In the genomic region with DNA sequence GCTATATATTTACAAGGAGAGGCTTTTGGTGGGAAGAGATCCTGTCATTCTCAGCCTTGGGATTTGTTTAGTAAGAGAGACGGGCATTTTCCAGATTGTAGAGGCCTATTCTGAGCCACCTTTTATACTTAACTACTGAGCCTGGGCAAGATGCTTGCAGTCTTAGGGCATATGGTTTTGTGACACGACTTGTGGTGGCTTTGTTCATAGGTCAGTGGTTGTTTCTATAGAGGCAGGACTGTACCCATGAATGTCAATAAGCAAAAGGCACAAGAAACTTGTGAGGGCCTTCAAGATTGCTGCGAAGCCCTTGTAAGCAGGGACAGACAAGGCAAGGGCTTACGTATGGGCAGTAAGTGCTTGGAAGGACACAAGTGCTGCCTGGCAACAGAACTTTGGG, we compare ENCODE assay signal across 31 cellular contexts. TPM values are rescaled to one million over a fixed set of nuclear protein-coding genes. Genes with fewer than 3 reads are reported as not detected.
"Had no signal": no experiment of that assay in that cellular context is flagged by ENCODE, and none has a peak within 500 bp of the region (broad histone marks: within the 10 kb centered on the region; RNA-seq: fewer than 3 reads in every experiment).

No MANE protein-coding gene starts in this region.

- H3K27ac Mint-ChIP-seq: activated naive CD4-positive, alpha-beta T cell treated with anti-CD3 and anti-CD28 coated beads, Interleukin-2, amount 50 U/mL, for 24 hours; activated naive CD8-positive, alpha-beta T cell treated with anti-CD3 and anti-CD28 coated beads, Interleukin-2, amount 50 U/mL, for 24 hours; activated T-helper 2 cell treated with anti-CD3 and anti-CD28 coated beads, Interferon-gamma antibody, Interleukin-2, Interleukin-4, amounts not matched to agents 10 μg/mL and 5 μg/mL and 100 μg/mL, durations not matched to agents 14 hours and 24 hours and 36 hours had no signal

- H3K9me3 ChIP-seq: esophagus squamous epithelium, mucosa of descending colon, pancreas, psoas muscle, sigmoid colon, suprapubic skin, tibial artery had no signal

- H3K27me3 Mint-ChIP-seq: activated naive CD8-positive, alpha-beta T cell treated with anti-CD3 and anti-CD28 coated beads, Interleukin-2, amount 50 U/mL, for 24 hours had no signal

- H3K36me3 ChIP-seq: esophagus squamous epithelium, pancreas, sigmoid colon, suprapubic skin, tibial artery had no signal

- H3K4me3 Mint-ChIP-seq: activated naive CD4-positive, alpha-beta T cell treated with anti-CD3 and anti-CD28 coated beads, Interleukin-2, amount 50 U/mL, for 24 hours; activated naive CD8-positive, alpha-beta T cell treated with anti-CD3 and anti-CD28 coated beads, Interleukin-2, amount 50 U/mL, for 24 hours; activated T-cell treated with anti-CD3 and anti-CD28 coated beads, Interleukin-2, amount 50 U/mL, for 4 hours had no signal

- H3K27ac ChIP-seq: epithelial cell of prostate, esophagus squamous epithelium, pancreas, psoas muscle, sigmoid colon, suprapubic skin, tibial artery, VCaP had no signal

- H3K36me3 Mint-ChIP-seq: activated naive CD4-positive, alpha-beta T cell treated with anti-CD3 and anti-CD28 coated beads, Interleukin-2, amount 50 U/mL, for 24 hours had no signal

- H3K4me3 ChIP-seq: esophagus squamous epithelium, mucosa of descending colon, pancreas, psoas muscle, sigmoid colon, suprapubic skin, tibial artery had no signal

- H3K9me3 Mint-ChIP-seq: activated naive CD8-positive, alpha-beta T cell treated with anti-CD3 and anti-CD28 coated beads, Interleukin-2, amount 50 U/mL, for 24 hours; activated T-helper 2 cell treated with anti-CD3 and anti-CD28 coated beads, Interferon-gamma antibody, Interleukin-2, Interleukin-4, amounts not matched to agents 10 μg/mL and 5 μg/mL and 100 μg/mL, durations not matched to agents 14 hours and 24 hours and 36 hours had no signal

- DNase-seq: activated CD4-positive, alpha-beta T cell treated with anti-CD3 and anti-CD28 coated beads for 48 hours; activated CD4-positive, alpha-beta T cell treated with anti-CD3 and anti-CD28 coated beads, Interleukin-2, amount 50 U/mL, for 48 hours; activated CD8-positive, alpha-beta memory T cell treated with anti-CD3 and anti-CD28 coated beads, Interleukin-2, amount 50 U/mL, for 48 hours; activated naive CD8-positive, alpha-beta T cell treated with anti-CD3 and anti-CD28 coated beads, Interleukin-2, amount 50 U/mL, for 24 hours; activated T-cell treated with anti-CD3 and anti-CD28 coated beads, Interleukin-2, amount 50 U/mL, for 4 hours; amygdala; central memory CD4-positive, alpha-beta T cell; dermis blood vessel endothelial cell; effector CD4-positive, alpha-beta T cell; esophagus squamous epithelium; foreskin melanocyte; islet precursor cell; left ventricle myocardium superior; mucosa of descending colon; pancreas; psoas muscle; sigmoid colon; small intestine; stimulated activated CD4-positive, alpha-beta T cell treated with anti-CD3 and anti-CD28 coated beads, Interleukin-4, amount 100 ng/mL, for 24 hours; stimulated activated naive CD4-positive, alpha-beta T cell; tibial artery had no signal

- ATAC-seq: activated CD4-positive, CD25-positive, alpha-beta regulatory T cell treated with anti-CD3 and anti-CD28 coated beads, Interleukin-2, amount 50 U/mL, for 24 hours; activated naive CD8-positive, alpha-beta T cell treated with anti-CD3 and anti-CD28 coated beads, Interleukin-2, amount 50 U/mL, for 24 hours; activated T-cell treated with anti-CD3 and anti-CD28 coated beads, Interleukin-2, amount 50 U/mL, for 4 hours; left ventricle myocardium superior; mucosa of descending colon; pancreas; psoas muscle had no signal

- H3K27me3 ChIP-seq: esophagus squamous epithelium, pancreas, sigmoid colon, tibial artery had no signal

- H3K4me1 ChIP-seq: esophagus squamous epithelium, pancreas, psoas muscle, suprapubic skin, tibial artery had no signal

- H3K4me1 Mint-ChIP-seq: activated naive CD4-positive, alpha-beta T cell treated with anti-CD3 and anti-CD28 coated beads, Interleukin-2, amount 50 U/mL, for 24 hours had no signal

RNA-seq across cellular contexts. Expression of a gene that starts 3.4 kb away (rescaled TPM):
- total RNA-seq: dermis blood vessel endothelial cell, glomerular endothelial cell, left ventricle myocardium superior, lung microvascular endothelial cell, myocyte, sigmoid colon, suprapubic skin, ureter had no signal
